Comparison of ENCODE assay signal across 8 cellular contexts in genomic region chr12:53675701-53676607, GRCh38. TPM values are rescaled to one million over a fixed set of nuclear protein-coding genes. Genes with fewer than 3 reads are reported as not detected.
DNase-seq lines count a peak whose midpoint lies in the region; ATAC-seq and TF ChIP-seq lines count a peak whose summit lies in the region.

Gene ATP5MC2 (minus strand): TSS chr12:53676083. CDS start chr12:53672614, 3,469 bp downstream.

- peak; percentile 95 for ATAC-seq in activated T-helper 17 cell treated with anti-CD3 and anti-CD28 coated beads, Interleukin-2, amount 50 U/mL, for 72 hours (replicated peaks)
- peak; percentile 91 to 92 for ATAC-seq in naive thymus-derived CD8-positive, alpha-beta T cell

- peaks cover 25% of the 10 kb centered on the region for H3K36me3 ChIP-seq in ES-I3 (ENCODE audit: insufficient read depth, low read length)
- peaks cover 7% of the 10 kb centered on the region for H3K36me3 ChIP-seq in fibroblast of lung (ENCODE audit: control insufficient read depth, insufficient read depth, low read length)

- peak within 1 kb of the TSS; percentile 78 for H3K9ac ChIP-seq in ES-I3 (ENCODE audit: low read depth, low read length)
- peak within 1 kb of the TSS; percentile 43 for H3K9ac ChIP-seq in fibroblast of lung (ENCODE audit: insufficient read depth, low read length)

- H3K4me3 ChIP-seq in LNCaP clone FGC (ENCODE audit: low read depth, low read length) (peak within 1 kb of the TSS; percentile 68), fibroblast of lung (replicated peaks in 1 of 4; ENCODE audit: control extremely low read depth in 1 of 4, insufficient read depth in 1 of 4, low read depth in 3 of 4, low read length in 4 of 4) (peak within 1 kb of the TSS; percentile 67 to 91 (median 86))

- peaks cover 11% of the 10 kb centered on the region for H3K4me1 ChIP-seq in ES-I3 (ENCODE audit: insufficient read depth, low read length)
- peaks cover 3% of the 10 kb centered on the region for H3K4me1 ChIP-seq in fibroblast of lung (ENCODE audit: control insufficient read depth, extremely low read depth, insufficient read depth, low read length)

- POLR2A ChIA-PET in RWPE1 (lab: Yijun Ruan, JAX; ENCODE audit: low non-redundant PET) = interaction anchor here (0.6 kb wide), 2 partner anchors 13 to 80 kb away, joined by 3 read pairs; no protein-coding TSS in a partner anchor
- POLR2A ChIA-PET in naive thymus-derived CD8-positive, alpha-beta T cell (lab: Charles Lee) = interaction anchor here (0.5 to 3.1 kb wide), 16 partner anchors 11 to 429 kb away, joined by 3 to 18 read pairs (median 4); partner anchors contain the start of genes ATF7, CISTR, MYG1 and PRR13

- H3K4me3 Mint-ChIP-seq in activated T-helper 17 cell treated with anti-CD3 and anti-CD28 coated beads, Interleukin-2, amount 50 U/mL, for 72 hours = peak within 1 kb of the TSS; percentile 94
- H3K4me3 Mint-ChIP-seq in naive thymus-derived CD8-positive, alpha-beta T cell = peak within 1 kb of the TSS; percentile 92 to 99 (median 96)

- H2AFZ ChIP-seq in fibroblast of lung (ENCODE audit: low read length) = peak within 1 kb of the TSS; percentile 82

- DNase-seq in H4 (ENCODE audit: low spot score) (peak; percentile 99), LNCaP clone FGC (ENCODE audit: low read depth) (peak; percentile 97), RWPE1 (ENCODE audit: low spot score) (peak; percentile 98), fibroblast of lung (ENCODE audit: low read depth in 2 of 2) (peak; percentile 96 to 99)
- peak; percentile 95 to 98 (median 97) for DNase-seq in naive thymus-derived CD8-positive, alpha-beta T cell
- DNase-seq in stimulated activated naive CD4-positive, alpha-beta T cell (lab: John Stamatoyannopoulos, UW) = peak; percentile 91 to 97 (median 97)

- TF ChIP-seq CTCF in LNCaP clone FGC (IDR thresholded peaks at IDR 0.05; ENCODE audit: control insufficient read depth, extremely low read depth, insufficient read depth) = peak; percentile 100
- TF ChIP-seq CTCF in RWPE1 (conservative IDR thresholded peaks at IDR 0.05; ENCODE audit: low read depth) = peak; percentile 97
- TF ChIP-seq CTCF in fibroblast of lung (conservative IDR thresholded peaks at IDR 0.05 in 1 of 2, IDR thresholded peaks at IDR 0.05 in 1 of 2; ENCODE audit: low read depth in 1 of 2, low read length in 2 of 2) = peak; percentile 97 to 99

- H4K20me1 ChIP-seq in fibroblast of lung (ENCODE audit: control insufficient read depth, extremely low read depth, insufficient read depth, low read length) = no peaks in the 10 kb centered on the region

- H3K79me2 ChIP-seq in fibroblast of lung (ENCODE audit: control insufficient read depth, insufficient read depth, low read length) = peaks cover 26% of the 10 kb centered on the region

- H3K27ac ChIP-seq in RWPE1 (peak within 1 kb of the TSS; percentile 81), fibroblast of lung (ENCODE audit: insufficient read depth, low read length) (peak within 1 kb of the TSS; percentile 82)

- no peaks in the 10 kb centered on the region for H3K9me3 ChIP-seq in ES-I3 (ENCODE audit: control insufficient read depth, insufficient read depth, low read length)
- no peaks in the 10 kb centered on the region for H3K9me3 ChIP-seq in fibroblast of lung (ENCODE audit: control insufficient read depth, insufficient read depth, low read depth, low read length)

- CTCF ChIA-PET in RWPE1 (lab: Yijun Ruan, JAX) = interaction anchor here (0.6 to 1.4 kb wide), 16 partner anchors 8 to 728 kb away, joined by 3 to 6 read pairs (median 4); no protein-coding TSS in a partner anchor

- peak within 1 kb of the TSS; percentile 95 for H3K27ac Mint-ChIP-seq in activated T-helper 17 cell treated with anti-CD3 and anti-CD28 coated beads, Interleukin-2, amount 50 U/mL, for 72 hours
- H3K27ac Mint-ChIP-seq in naive thymus-derived CD8-positive, alpha-beta T cell = peak within 1 kb of the TSS; percentile 95 to 99 (median 98)

- H3K4me1 Mint-ChIP-seq in activated T-helper 17 cell treated with anti-CD3 and anti-CD28 coated beads, Interleukin-2, amount 50 U/mL, for 72 hours = peaks cover 15% of the 10 kb centered on the region
- peaks cover 6 to 43% (median 29%) of the 10 kb centered on the region in 4 donors for H3K4me1 Mint-ChIP-seq in naive thymus-derived CD8-positive, alpha-beta T cell

- peak within 1 kb of the TSS; percentile 99 for H3K4me2 ChIP-seq in fibroblast of lung (ENCODE audit: extremely low read depth, insufficient read depth, low read length)

- H3K36me3 Mint-ChIP-seq in activated T-helper 17 cell treated with anti-CD3 and anti-CD28 coated beads, Interleukin-2, amount 50 U/mL, for 72 hours (ENCODE audit: low read depth) = peaks cover 51% of the 10 kb centered on the region
- H3K36me3 Mint-ChIP-seq in naive thymus-derived CD8-positive, alpha-beta T cell = peaks cover 0 to 27% (median 3%) of the 10 kb centered on the region in 3 donors

- peaks cover 15% of the 10 kb centered on the region for H3K27me3 Mint-ChIP-seq in activated T-helper 17 cell treated with anti-CD3 and anti-CD28 coated beads, Interleukin-2, amount 50 U/mL, for 72 hours
- peaks cover 7 to 27% (median 14%) of the 10 kb centered on the region in 5 donors for H3K27me3 Mint-ChIP-seq in naive thymus-derived CD8-positive, alpha-beta T cell

- H3K9me3 Mint-ChIP-seq in activated T-helper 17 cell treated with anti-CD3 and anti-CD28 coated beads, Interleukin-2, amount 50 U/mL, for 72 hours = no peaks in the 10 kb centered on the region
- H3K9me3 Mint-ChIP-seq in naive thymus-derived CD8-positive, alpha-beta T cell = no peaks in the 10 kb centered on the region

- H3K27me3 ChIP-seq in fibroblast of lung (ENCODE audit: control insufficient read depth, insufficient read depth, low read length) = no peaks in the 10 kb centered on the region

RNA-seq across cellular contexts. Expression of gene ATP5MC2, which starts in this region (rescaled TPM):
- total RNA-seq in H4 (2014; rRNA removed; shearing (Covaris generic)) = 391 and 444 TPM in 2 replicates
- total RNA-seq in activated T-helper 17 cell treated with anti-CD3 and anti-CD28 coated beads, Interleukin-2, amount 50 U/mL, for 72 hours = 100 to 1,000 TPM; 278 to 324 TPM
- 148 and 169 TPM in 2 replicates for total RNA-seq in fibroblast of lung
- polyA plus RNA-seq in fibroblast of lung = 232 and 372 TPM in 2 replicates
- 362 and 517 TPM in 2 replicates for polyA plus RNA-seq in fibroblast of lung (2012)
- 884 and 1,264 TPM in 2 replicates for polyA minus RNA-seq in fibroblast of lung (ENCODE audit: low replicate concordance)
- 100 to 1,000 TPM; 235 to 250 TPM for total RNA-seq in naive thymus-derived CD8-positive, alpha-beta T cell
- polyA plus RNA-seq in naive thymus-derived CD8-positive, alpha-beta T cell = 100 to 1,000 TPM; 519 to 658 (median 605) TPM

Comparison
In these comparisons a context has a peak if more than half of its experiments do, and no peak if none do; other contexts are left out.
1. Peak in every context shown above with its lines: DNase-seq, ATAC-seq, H3K4me3 ChIP-seq and H3K27ac ChIP-seq.